In the genomic region with DNA sequence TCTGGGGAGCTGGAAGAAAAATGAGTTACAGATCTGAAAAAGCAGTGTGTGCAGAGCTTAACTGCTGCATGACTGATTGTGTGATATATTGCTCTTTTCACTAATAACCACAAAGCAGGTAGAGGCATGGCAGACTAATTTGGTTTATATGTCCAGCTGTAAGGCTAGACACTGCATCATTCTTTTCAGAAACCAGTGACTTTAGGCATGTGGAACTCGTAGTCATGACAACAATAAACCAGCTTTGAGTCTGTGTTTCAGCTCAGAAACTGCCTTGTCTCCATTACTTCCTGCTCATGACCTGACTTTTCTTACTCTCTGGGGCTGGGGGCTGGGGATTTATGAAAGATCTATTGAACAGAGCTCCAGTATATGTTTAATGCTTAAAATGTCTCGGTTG, we compare ENCODE assay signal across 10 cellular contexts.
DNase-seq lines count a peak whose midpoint lies in the region; ATAC-seq, FAIRE-seq and TF ChIP-seq lines count a peak whose summit lies in the region.
"Had no signal": no experiment of that assay in that cellular context is flagged by ENCODE, and none has a peak within 500 bp of the region (broad histone marks: within the 10 kb centered on the region; RNA-seq: fewer than 3 reads in every experiment).

No MANE protein-coding gene starts in this region.

- H3K9me3 Mint-ChIP-seq in HFFc6: no peaks in the 10 kb centered on the region

- no peaks in the 10 kb centered on the region for H3K36me3 ChIP-seq in WERI-Rb-1
- H3K36me3 ChIP-seq in gastroesophageal sphincter: no peaks in the 10 kb centered on the region

- peaks cover 0 to 11% (median 0%) of the 10 kb centered on the region in 3 donors for H3K4me1 ChIP-seq in gastroesophageal sphincter

- H3K9me3 ChIP-seq in WERI-Rb-1 (ENCODE audit: severe bottlenecking) (no peaks in the 10 kb centered on the region), gastroesophageal sphincter (no peaks in the 10 kb centered on the region)

- no peak for TF ChIP-seq EP300 in gastroesophageal sphincter (IDR thresholded peaks at IDR 0.05)

- FAIRE-seq in islet of Langerhans (lab: Jason Lieb, UNC): peak; percentile 89

- H3K27me3 Mint-ChIP-seq in HFFc6 (ENCODE audit: insufficient read depth): no peaks in the 10 kb centered on the region
- H3K27me3 Mint-ChIP-seq: activated CD8-positive, alpha-beta memory T cell treated with anti-CD3 and anti-CD28 coated beads, Interleukin-2, amount 10 ng/mL, durations not matched to agents 7 days and 5 days; CD4-positive, alpha-beta memory T cell had no signal

- no peak overlapping the region for H3K4me3 Mint-ChIP-seq in HFFc6
- H3K4me3 Mint-ChIP-seq: activated CD8-positive, alpha-beta memory T cell treated with anti-CD3 and anti-CD28 coated beads, Interleukin-2, amount 10 ng/mL, durations not matched to agents 7 days and 5 days; CD4-positive, alpha-beta memory T cell had no signal

- H3K36me3 Mint-ChIP-seq in HFFc6 (ENCODE audit: low read depth): no peaks in the 10 kb centered on the region
- H3K36me3 Mint-ChIP-seq: activated CD8-positive, alpha-beta memory T cell treated with anti-CD3 and anti-CD28 coated beads, Interleukin-2, amount 10 ng/mL, durations not matched to agents 7 days and 5 days; CD4-positive, alpha-beta memory T cell had no signal

- no peak for TF ChIP-seq POLR2A in gastroesophageal sphincter (IDR thresholded peaks at IDR 0.05)

- H3K4me3 ChIP-seq in AG09309 (ENCODE audit: control insufficient read depth, low read depth, low read length) (no peak overlapping the region), WERI-Rb-1 (ENCODE audit: low read depth, low read length) (no peak overlapping the region), gastroesophageal sphincter (no peak overlapping the region)

- H3K27ac Mint-ChIP-seq in HFFc6: peak overlapping the region; percentile 37; the same call in 1 of the 2 replicates
- H3K27ac Mint-ChIP-seq: activated CD8-positive, alpha-beta memory T cell treated with anti-CD3 and anti-CD28 coated beads, Interleukin-2, amount 10 ng/mL, durations not matched to agents 7 days and 5 days; CD4-positive, alpha-beta memory T cell had no signal

- TF ChIP-seq CTCF in AG09309 (IDR thresholded peaks at IDR 0.05; ENCODE audit: control insufficient read depth, insufficient read depth, low read depth, low read length, missing control alignments) (no peak), HFFc6 (IDR thresholded peaks at IDR 0.05) (no peak), WERI-Rb-1 (IDR thresholded peaks at IDR 0.05; ENCODE audit: low read depth, low read length) (no peak), gastroesophageal sphincter (IDR thresholded peaks at IDR 0.05) (no peak)

- H3K27ac ChIP-seq in WERI-Rb-1 (no peak overlapping the region), gastroesophageal sphincter (no peak overlapping the region)

- WGBS in gastroesophageal sphincter (ENCODE audit: low coverage in 1 of 2), 2 donors: 35 to 37% methylated on average over 2 of the region's 2 CpGs

- DNase-seq in AG09309 (ENCODE audit: low read depth): peak; percentile 29
- peak; percentile 65 for DNase-seq in HFFc6
- DNase-seq in WERI-Rb-1: peak; percentile 13
- no peak for DNase-seq in NCI-H1048 (lab: John Stamatoyannopoulos, UW)
- DNase-seq in retina: no peak
- DNase-seq: activated CD8-positive, alpha-beta memory T cell treated with anti-CD3 and anti-CD28 coated beads, Interleukin-2, amount 10 ng/mL, durations not matched to agents 7 days and 5 days; CD4-positive, alpha-beta memory T cell had no signal

- H3K27me3 ChIP-seq in WERI-Rb-1 (ENCODE audit: insufficient read depth, low read depth, severe bottlenecking) (no peaks in the 10 kb centered on the region), gastroesophageal sphincter (no peaks in the 10 kb centered on the region)

- ATAC-seq in gastroesophageal sphincter: no peak
- ATAC-seq in HG02973 (IDR thresholded peaks at IDR 0.05; ENCODE audit: unreplicated experiment): no peak
- ATAC-seq: activated CD8-positive, alpha-beta memory T cell treated with anti-CD3 and anti-CD28 coated beads, Interleukin-2, amount 10 ng/mL, durations not matched to agents 7 days and 5 days had no signal

- peaks cover 40% of the 10 kb centered on the region for H3K4me1 Mint-ChIP-seq in HFFc6 (ENCODE audit: low read depth)
- H3K4me1 Mint-ChIP-seq: activated CD8-positive, alpha-beta memory T cell treated with anti-CD3 and anti-CD28 coated beads, Interleukin-2, amount 10 ng/mL, durations not matched to agents 7 days and 5 days; CD4-positive, alpha-beta memory T cell had no signal

Comparison
In these comparisons a context has a peak if more than half of its experiments do, and no peak if none do; other contexts are left out.
1. DNase-seq: peak in AG09309 (single experiment), HFFc6 (single experiment) and WERI-Rb-1 (single experiment); none in NCI-H1048 (single experiment) and retina (single experiment).